In genomic region chr12:49674318-49674985, GRCh38 we compare ENCODE assay signal across 8 cellular contexts. TPM values are rescaled to one million over a fixed set of nuclear protein-coding genes. Genes with fewer than 3 reads are reported as not detected.
DNase-seq lines count a peak whose midpoint lies in the region; ATAC-seq and TF ChIP-seq lines count a peak whose summit lies in the region.

No MANE protein-coding gene starts in this region.

- no peaks in the 10 kb centered on the region for H3K36me3 Mint-ChIP-seq in HFFc6 (ENCODE audit: low read depth)

- H3K4me2 ChIP-seq in hepatocyte (peak overlapping the region; percentile 55), MM.1S (ENCODE audit: low read depth, low read length) (no peak overlapping the region)

- H3K9me2 ChIP-seq in hepatocyte (replicated peaks; ENCODE audit: insufficient read depth) = no peaks in the 10 kb centered on the region
- no peaks in the 10 kb centered on the region for H3K9me2 ChIP-seq in MM.1S (replicated peaks; ENCODE audit: insufficient read depth, low read length)

- no peaks in the 10 kb centered on the region for H3F3A ChIP-seq in MM.1S (ENCODE audit: insufficient read depth, low read length)

- H3K27me3 ChIP-seq in ascending aorta (no peaks in the 10 kb centered on the region), hepatocyte (no peaks in the 10 kb centered on the region), spleen (replicated peaks in 1 of 7) (no peaks in the 10 kb centered on the region), MM.1S (replicated peaks; ENCODE audit: insufficient read depth, low read length) (no peaks in the 10 kb centered on the region)

- TF ChIP-seq POLR2A in spleen (IDR thresholded peaks at IDR 0.05) = no peak

- H2AFZ ChIP-seq in hepatocyte (peak overlapping the region; percentile 2), MM.1S (ENCODE audit: low read length) (no peak overlapping the region)

- no peaks in the 10 kb centered on the region for H3K9me3 Mint-ChIP-seq in HFFc6

- DNase-seq in HFFc6 (peak; percentile 12), ascending aorta (ENCODE audit: low spot score in 2 of 2) (no peak), hepatocyte (ENCODE audit: low spot score) (no peak), spleen (no peak), NCI-H2081 (lab: John Stamatoyannopoulos, UW) (no peak), MM.1S (no peak), GM19240 (ENCODE audit: insufficient read length, low spot score) (no peak)

- peak overlapping the region; percentile 84 to 97 for H3K27ac ChIP-seq in ascending aorta
- peak overlapping the region; percentile 90 for H3K27ac ChIP-seq in hepatocyte
- peak overlapping the region; percentile 68 to 91 (median 83) for H3K27ac ChIP-seq in spleen
- H3K27ac ChIP-seq in MM.1S (ENCODE audit: low read length) = no peak overlapping the region

- peak overlapping the region; percentile 75 for H3K4me3 Mint-ChIP-seq in HFFc6

- intact Hi-C loops in ascending aorta (cut with DNase I) (loop anchor here (2.0 kb wide), 1 partner anchor 66 kb away; the partner anchor contains the start of gene TMBIM6), spleen (cut with DNase I; ENCODE audit: low total_unique reads) (no loop called here)

- H3K4me3 ChIP-seq in ascending aorta (no peak overlapping the region), hepatocyte (no peak overlapping the region), spleen (no peak overlapping the region), MM.1S (ENCODE audit: low read length) (no peak overlapping the region)

- no peaks in the 10 kb centered on the region; the same call in 1 of the 2 replicates for H3K27me3 Mint-ChIP-seq in HFFc6 (ENCODE audit: insufficient read depth)

- H3K4me1 ChIP-seq in ascending aorta (peaks cover 21 to 43% of the 10 kb centered on the region in 2 donors), hepatocyte (ENCODE audit: insufficient read depth) (peaks cover 23% of the 10 kb centered on the region), spleen (peaks cover 43 to 75% (median 55%) of the 10 kb centered on the region in 6 donors), MM.1S (ENCODE audit: low read length) (peaks cover 16% of the 10 kb centered on the region)

- ATAC-seq in GM19463 (IDR thresholded peaks at IDR 0.05; ENCODE audit: unreplicated experiment) = no peak

- H3K27ac Mint-ChIP-seq in HFFc6 = peak overlapping the region; percentile 90

- H3K9ac ChIP-seq in MM.1S (ENCODE audit: low read length) = no peak overlapping the region

- no peaks in the 10 kb centered on the region for H3K9me3 ChIP-seq in ascending aorta
- H3K9me3 ChIP-seq in hepatocyte (ENCODE audit: low read depth) = no peaks in the 10 kb centered on the region
- no peaks in the 10 kb centered on the region for H3K9me3 ChIP-seq in spleen
- H3K9me3 ChIP-seq in MM.1S (replicated peaks; ENCODE audit: insufficient read depth, low read length) = no peaks in the 10 kb centered on the region

- no peak for TF ChIP-seq CTCF in HFFc6 (IDR thresholded peaks at IDR 0.05)
- no peak for TF ChIP-seq CTCF in ascending aorta (IDR thresholded peaks at IDR 0.05)
- no peak for TF ChIP-seq CTCF in hepatocyte (IDR thresholded peaks at IDR 0.05; ENCODE audit: poor library complexity)
- TF ChIP-seq CTCF in spleen (IDR thresholded peaks at IDR 0.05 in 8 of 11, conservative IDR thresholded peaks at IDR 0.05 in 3 of 11) = no peak
- no peak for TF ChIP-seq CTCF in MM.1S (IDR thresholded peaks at IDR 0.05; ENCODE audit: low read length)

- H3K36me3 ChIP-seq in ascending aorta = no peaks in the 10 kb centered on the region
- H3K36me3 ChIP-seq in hepatocyte (replicated peaks; ENCODE audit: insufficient read depth, low read depth) = no peaks in the 10 kb centered on the region
- no peaks in the 10 kb centered on the region for H3K36me3 ChIP-seq in spleen
- H3K36me3 ChIP-seq in MM.1S (replicated peaks; ENCODE audit: insufficient read depth, low read length) = no peaks in the 10 kb centered on the region

- H3K79me2 ChIP-seq in hepatocyte (peaks cover 6% of the 10 kb centered on the region), MM.1S (ENCODE audit: low read length) (no peaks in the 10 kb centered on the region)

- H3K4me1 Mint-ChIP-seq in HFFc6 (ENCODE audit: low read depth) = peaks cover 71% of the 10 kb centered on the region

- 72% methylated on average over 4 of the region's 4 CpGs for whole genome bisulfite sequencing in hepatocyte (ENCODE audit: low lambda C conversion rate, missing lambda C conversion rate)
- WGBS in spleen, 5 donors = 54 to 68% (median 57%) methylated on average over 4 of the region's 4 CpGs

- H4K20me1 ChIP-seq in hepatocyte (ENCODE audit: insufficient read depth, poor library complexity, severe bottlenecking) (no peaks in the 10 kb centered on the region), MM.1S (ENCODE audit: insufficient read depth, low read length) (no peaks in the 10 kb centered on the region)

RNA-seq across cellular contexts. Expression of gene FMNL3, which starts 32.8 kb away (rescaled TPM):
- 10 to 100 TPM; 15.8 to 21.8 (median 19.5) TPM for total RNA-seq in HFFc6 (2021; fragmentation: NEBNext Ultra II Directional; extraction: Animal tissue kit (Norgen Biotek cat#: 25700))
- total RNA-seq in ascending aorta = 30.4 TPM
- total RNA-seq in hepatocyte = 8.3 TPM in 2 replicates
- polyA plus RNA-seq in hepatocyte = 3.6 and 5.8 TPM in 2 replicates
- 10 to 100 TPM; 26.4 to 46.9 (median 37.0) TPM for total RNA-seq in spleen
- 10 to 100 TPM in 1 of 3 donors, 1 to 10 TPM in 2; 8.6 to 13.0 (median 9.9) TPM for polyA plus RNA-seq in spleen

RNA-seq across cellular contexts. Expression of gene PRPF40B, which starts 51.1 kb away (rescaled TPM):
- total RNA-seq in HFFc6 (2021; fragmentation: NEBNext Ultra II Directional; extraction: Animal tissue kit (Norgen Biotek cat#: 25700)) = 10 to 100 TPM; 10.3 to 11.9 (median 11.2) TPM
- total RNA-seq in ascending aorta = 9.5 TPM
- 11.1 and 14.9 TPM in 2 replicates for total RNA-seq in hepatocyte
- polyA plus RNA-seq in hepatocyte = 30.1 and 34.5 TPM in 2 replicates
- total RNA-seq in spleen = 10 to 100 TPM in 6 of 7 donors, 1 to 10 TPM in 1; 8.0 to 28.3 (median 20.7) TPM
- polyA plus RNA-seq in spleen = 10 to 100 TPM in 2 of 3 donors, 1 to 10 TPM in 1; 5.9 to 18.0 (median 13.7) TPM
